14 cellular contexts compared by ENCODE assay signal in genomic region chr5:172797800-172798199, GRCh38. TPM values are rescaled to one million over a fixed set of nuclear protein-coding genes. Genes with fewer than 3 reads are reported as not detected.
DNase-seq lines count a peak whose midpoint lies in the region; ATAC-seq and TF ChIP-seq lines count a peak whose summit lies in the region.
"Had no signal": no experiment of that assay in that cellular context is flagged by ENCODE, and none has a peak within 500 bp of the region (broad histone marks: within the 10 kb centered on the region; RNA-seq: fewer than 3 reads in every experiment).

No MANE protein-coding gene starts in this region.

- H3K27ac ChIP-seq in BLaER1 = peak overlapping the region; percentile 97
- H3K27ac ChIP-seq in PC-3 (ENCODE audit: low read length) = peak overlapping the region; percentile 94
- peak overlapping the region; percentile 52 to 71 for H3K27ac ChIP-seq in esophagus (ENCODE audit: low read depth in 2 of 2, low read length in 1 of 2)
- H3K27ac ChIP-seq in psoas muscle = peak overlapping the region; percentile 7

- peaks cover 2 to 7% of the 10 kb centered on the region in 2 donors for H3K36me3 Mint-ChIP-seq in stimulated activated naive B cell treated with anti-CD40 and anti-IgM and Interleukin-4, amounts not matched to agents 10 μg/mL and 1 μg/mL and 100 μg/mL, for 72 hours
- H3K36me3 Mint-ChIP-seq: immature natural killer cell had no signal

- no peaks in the 10 kb centered on the region for H3K9me3 ChIP-seq in BLaER1
- H3K9me3 ChIP-seq in PC-3 (ENCODE audit: low read length) = no peaks in the 10 kb centered on the region
- no peaks in the 10 kb centered on the region for H3K9me3 ChIP-seq in esophagus (ENCODE audit: control insufficient read depth in 2 of 2, insufficient read depth in 1 of 2, low read depth in 1 of 2, low read length in 1 of 2)
- no peaks in the 10 kb centered on the region for H3K9me3 ChIP-seq in psoas muscle

- CTCF ChIA-PET in PC-3 (lab: Charles Lee) = interaction anchor here (1.9 kb wide), 1 partner anchor 26 kb away, joined by 4 read pairs; no protein-coding TSS in a partner anchor

- no peaks in the 10 kb centered on the region for H3K79me2 ChIP-seq in PC-3 (ENCODE audit: low read length)

- TSS peak; percentile 27 for BruUV-seq in PC-3 (replicated peaks; lab: Mats Ljungman, UMichigan)

- H3K9me3 Mint-ChIP-seq in stimulated activated naive B cell treated with anti-CD40 and anti-IgM and Interleukin-4, amounts not matched to agents 10 μg/mL and 1 μg/mL and 100 μg/mL, for 72 hours = peaks cover 2 to 4% of the 10 kb centered on the region in 2 donors
- H3K9me3 Mint-ChIP-seq: activated CD8-positive, alpha-beta T cell treated with anti-CD3 and anti-CD28 coated beads for 36 hours; activated naive CD8-positive, alpha-beta T cell treated with anti-CD3 and anti-CD28 coated beads, Interleukin-2, amount 50 U/mL, for 24 hours; immature natural killer cell; neural crest cell had no signal

- no peak overlapping the region for H3K27ac Mint-ChIP-seq in stimulated activated naive B cell treated with anti-CD40 and anti-IgM and Interleukin-4, amounts not matched to agents 10 μg/mL and 1 μg/mL and 100 μg/mL, for 72 hours
- H3K27ac Mint-ChIP-seq: activated CD8-positive, alpha-beta T cell treated with anti-CD3 and anti-CD28 coated beads for 36 hours; activated naive CD8-positive, alpha-beta T cell treated with anti-CD3 and anti-CD28 coated beads, Interleukin-2, amount 50 U/mL, for 24 hours had no signal

- H3K27me3 ChIP-seq in BLaER1 (no peaks in the 10 kb centered on the region), PC-3 (ENCODE audit: low read length) (no peaks in the 10 kb centered on the region), esophagus (ENCODE audit: control insufficient read depth in 1 of 2, insufficient read depth in 2 of 2, low read length in 2 of 2) (no peaks in the 10 kb centered on the region), psoas muscle (ENCODE audit: insufficient read depth in 3 of 3, low read length in 2 of 3) (no peaks in the 10 kb centered on the region)

- no peaks in the 10 kb centered on the region for H3K27me3 Mint-ChIP-seq in stimulated activated naive B cell treated with anti-CD40 and anti-IgM and Interleukin-4, amounts not matched to agents 10 μg/mL and 1 μg/mL and 100 μg/mL, for 72 hours
- H3K27me3 Mint-ChIP-seq: activated CD8-positive, alpha-beta T cell treated with anti-CD3 and anti-CD28 coated beads for 36 hours; activated naive CD8-positive, alpha-beta T cell treated with anti-CD3 and anti-CD28 coated beads, Interleukin-2, amount 50 U/mL, for 24 hours had no signal

- TF ChIP-seq CTCF in PC-3 (conservative IDR thresholded peaks at IDR 0.05; ENCODE audit: low read depth, low read length) (no peak), psoas muscle (IDR thresholded peaks at IDR 0.05) (no peak)

- POLR2A ChIA-PET in PC-3 (lab: Charles Lee; ENCODE audit: unreplicated experiment) = interaction anchor here (0.7 to 0.9 kb wide), 2 partner anchors 20 to 26 kb away, joined by 3 to 4 read pairs; no protein-coding TSS in a partner anchor

- H3F3A ChIP-seq in PC-3 (ENCODE audit: low read length, unreplicated experiment) = no peaks in the 10 kb centered on the region

- H3K4me3 ChIP-seq in BLaER1 = no peak overlapping the region
- H3K4me3 ChIP-seq in PC-3 (ENCODE audit: low read length) = peak overlapping the region; percentile 50; the same call in 1 of the 2 replicates
- no peak overlapping the region for H3K4me3 ChIP-seq in esophagus (ENCODE audit: low read depth in 1 of 2, low read length in 2 of 2)
- H3K4me3 ChIP-seq in psoas muscle = no peak overlapping the region

- DNase-seq in PC-3 (no peak), psoas muscle (no peak), SIG-M5 (lab: John Stamatoyannopoulos, UW) (no peak), hypothalamus (lab: John Stamatoyannopoulos, UW) (no peak), NCI-H345 (lab: John Stamatoyannopoulos, UW) (no peak)
- no peak for DNase-seq in stimulated activated naive B cell treated with anti-CD40 and anti-IgM and Interleukin-4, amounts not matched to agents 10 μg/mL and 1 μg/mL and 100 μg/mL, for 72 hours
- DNase-seq: activated CD8-positive, alpha-beta T cell treated with anti-CD3 and anti-CD28 coated beads for 36 hours; activated naive CD8-positive, alpha-beta T cell treated with anti-CD3 and anti-CD28 coated beads, Interleukin-2, amount 50 U/mL, for 24 hours; COR-L47; immature natural killer cell; NCI-H774 had no signal

- H3K4me1 Mint-ChIP-seq in stimulated activated naive B cell treated with anti-CD40 and anti-IgM and Interleukin-4, amounts not matched to agents 10 μg/mL and 1 μg/mL and 100 μg/mL, for 72 hours = peaks cover 20 to 25% of the 10 kb centered on the region in 2 donors
- H3K4me1 Mint-ChIP-seq: immature natural killer cell had no signal

- no peaks in the 10 kb centered on the region for H3K36me3 ChIP-seq in BLaER1
- H3K36me3 ChIP-seq in PC-3 (ENCODE audit: low read depth, low read length) = no peaks in the 10 kb centered on the region
- H3K36me3 ChIP-seq in esophagus (ENCODE audit: control insufficient read depth in 2 of 2, insufficient read depth in 2 of 2, low read length in 1 of 2) = no peaks in the 10 kb centered on the region
- H3K36me3 ChIP-seq in psoas muscle (ENCODE audit: insufficient read depth in 1 of 2, low read depth in 1 of 2) = no peaks in the 10 kb centered on the region

- H2AFZ ChIP-seq in PC-3 (ENCODE audit: low read length) = no peak overlapping the region

- peak overlapping the region; percentile 90 for H3K4me2 ChIP-seq in BLaER1
- H3K4me2 ChIP-seq in PC-3 (ENCODE audit: low read length) = peak overlapping the region; percentile 76

- intact Hi-C loops in PC-3 (cut with micrococcal nuclease) (loop anchor here (1.0 kb wide), 3 partner anchors 15 to 25 kb away; no protein-coding TSS in a partner anchor), psoas muscle (cut with DNase I) (loop anchor here in 1 of 2 donors (10.0 kb wide), 1 partner anchor 67 kb away; no protein-coding TSS in a partner anchor)

- H3K4me1 ChIP-seq in BLaER1 = peaks cover 100% of the 10 kb centered on the region
- peaks cover 68% of the 10 kb centered on the region for H3K4me1 ChIP-seq in PC-3 (ENCODE audit: insufficient read depth, low read length)
- peaks cover 3 to 14% of the 10 kb centered on the region in 2 donors for H3K4me1 ChIP-seq in esophagus (ENCODE audit: control insufficient read depth in 2 of 2, insufficient read depth in 2 of 2, low read length in 1 of 2)
- peaks cover 34% of the 10 kb centered on the region for H3K4me1 ChIP-seq in psoas muscle

- no peaks in the 10 kb centered on the region for H4K20me1 ChIP-seq in BLaER1
- H4K20me1 ChIP-seq in PC-3 (ENCODE audit: low read length) = no peaks in the 10 kb centered on the region

- WGBS in esophagus, 2 donors = 63 to 76% methylated on average over 5 of the region's 5 CpGs
- WGBS in psoas muscle, 3 donors = 74 to 78% (median 74%) methylated on average over 5 of the region's 5 CpGs

- H3K9me2 ChIP-seq in PC-3 (replicated peaks; ENCODE audit: low read length) = no peaks in the 10 kb centered on the region

- ATAC-seq in PC-3 (peak; percentile 11; the same call in 1 of the 2 replicates), psoas muscle (no peak)
- ATAC-seq in stimulated activated naive B cell treated with anti-CD40 and anti-IgM and Interleukin-4, amounts not matched to agents 10 μg/mL and 1 μg/mL and 100 μg/mL, for 72 hours (replicated peaks) = no peak

- H3K4me3 Mint-ChIP-seq in stimulated activated naive B cell treated with anti-CD40 and anti-IgM and Interleukin-4, amounts not matched to agents 10 μg/mL and 1 μg/mL and 100 μg/mL, for 72 hours = no peak overlapping the region
- H3K4me3 Mint-ChIP-seq: activated CD8-positive, alpha-beta T cell treated with anti-CD3 and anti-CD28 coated beads for 36 hours; activated naive CD8-positive, alpha-beta T cell treated with anti-CD3 and anti-CD28 coated beads, Interleukin-2, amount 50 U/mL, for 24 hours; immature natural killer cell; neural crest cell had no signal

- peak overlapping the region; percentile 16; the same call in 1 of the 2 replicates for H3K9ac ChIP-seq in BLaER1
- H3K9ac ChIP-seq in PC-3 (ENCODE audit: low read length) = peak overlapping the region; percentile 74

RNA-seq across cellular contexts. Expression of gene DUSP1, which starts 26.8 kb away (rescaled TPM):
- total RNA-seq in PC-3 (2014; rRNA removed) (522 and 586 TPM in 2 replicates), psoas muscle (100 to 1,000 TPM in 3 of 4 donors, 10 to 100 TPM in 1; 89.0 to 287 (median 164) TPM)
- polyA plus RNA-seq in esophagus (100 to 1,000 TPM in 1 of 2 donors, 10 to 100 TPM in 1; 90.4 to 129 TPM), psoas muscle (100 to 1,000 TPM in 2 of 3 donors, 10 to 100 TPM in 1; 81.8 to 258 (median 141) TPM)

RNA-seq across cellular contexts. Expression of gene ERGIC1, which starts 36.3 kb away (rescaled TPM):
- total RNA-seq in PC-3 (2014; rRNA removed) (124 and 148 TPM in 2 replicates), psoas muscle (10 to 100 TPM; 49.9 to 86.5 (median 53.7) TPM)
- polyA plus RNA-seq in esophagus (10 to 100 TPM; 45.2 to 47.1 TPM), psoas muscle (100 to 1,000 TPM in 1 of 3 donors, 10 to 100 TPM in 2; 50.5 to 116 (median 60.1) TPM)

Comparison
In these comparisons a context has a peak if more than half of its experiments do, and no peak if none do; other contexts are left out.
1. H3K27ac ChIP-seq: peak in every context shown above with its lines; median percentile 97 in BLaER1; 94 in PC-3; 62 in esophagus; 7 in psoas muscle.